8 cellular contexts compared by ENCODE assay signal in genomic region chr1:147545133-147545532, GRCh38. TPM values are rescaled to one million over a fixed set of nuclear protein-coding genes. Genes with fewer than 3 reads are reported as not detected.
DNase-seq lines count a peak whose midpoint lies in the region; ATAC-seq, FAIRE-seq and TF ChIP-seq lines count a peak whose summit lies in the region.

No MANE protein-coding gene starts in this region.

- POLR2A ChIA-PET in IMR-90 (lab: Charles Lee; ENCODE audit: unreplicated experiment): no interaction called here
- POLR2A ChIA-PET in activated CD8-positive, alpha-beta T cell treated with anti-CD3 and anti-CD28 coated beads for 36 hours (lab: Charles Lee): interaction anchor here (0.8 to 5.9 kb wide), 8 partner anchors 11 to 461 kb away, joined by 3 to 38 read pairs (median 4); partner anchors contain the start of gene ACP6

- TF ChIP-seq CTCF in IMR-90 (conservative IDR thresholded peaks at IDR 0.05; ENCODE audit: low read depth, low read length) (no peak), esophagus muscularis mucosa (IDR thresholded peaks at IDR 0.05) (no peak), D721Med (IDR thresholded peaks at IDR 0.05; ENCODE audit: insufficient read depth, missing control alignments) (no peak)
- no peak for TF ChIP-seq CTCF in activated CD8-positive, alpha-beta T cell treated with anti-CD3 and anti-CD28 coated beads for 36 hours (IDR thresholded peaks at IDR 0.05)

- H3K4ac ChIP-seq in IMR-90 (ENCODE audit: low read depth, low read length): no peak overlapping the region

- no peak for TF ChIP-seq EP300 in esophagus muscularis mucosa (IDR thresholded peaks at IDR 0.05)

- no peak overlapping the region for H4K5ac ChIP-seq in IMR-90 (ENCODE audit: low read depth, low read length)

- dilution Hi-C loops in IMR-90 (cut with HindIII; ENCODE audit: low sequenced_read_pairs, unreplicated experiment): no loop called here

- H3K79me1 ChIP-seq in IMR-90 (ENCODE audit: low read depth in 1 of 2, low read length in 2 of 2): peaks cover 3 to 20% of the 10 kb centered on the region in 2 experiments; a peak in 3 of 4 replicates

- H3K9me3 ChIP-seq in IMR-90 (ENCODE audit: control insufficient read depth, insufficient read depth, low read length) (no peaks in the 10 kb centered on the region), esophagus muscularis mucosa (no peaks in the 10 kb centered on the region)

- in situ Hi-C loops in IMR-90 (cut with MboI; ENCODE audit: low sequenced_read_pairs): loop anchor here (5.0 kb wide), 1 partner anchor 47 kb away; no protein-coding TSS in a partner anchor

- H3K18ac ChIP-seq in IMR-90 (ENCODE audit: low read depth, low read length): no peak overlapping the region

- H4K20me1 ChIP-seq in IMR-90 (ENCODE audit: insufficient read depth, low read length): no peaks in the 10 kb centered on the region

- no peak overlapping the region for H2BK15ac ChIP-seq in IMR-90 (ENCODE audit: low read depth, low read length)

- H3K14ac ChIP-seq in IMR-90 (replicated peaks; ENCODE audit: low read depth, low read length): no peak overlapping the region

- no peak overlapping the region for H2BK5ac ChIP-seq in IMR-90 (ENCODE audit: low read depth, low read length, poor library complexity, severe bottlenecking)

- no peak overlapping the region for H3K4me2 ChIP-seq in IMR-90 (ENCODE audit: low read depth, low read length)

- H2AK9ac ChIP-seq in IMR-90 (replicated peaks; ENCODE audit: low read depth, low read length, poor library complexity): no peak overlapping the region

- FAIRE-seq in D721Med (lab: Jason Lieb, UNC): no peak

- intact Hi-C loops in IMR-90 (cut with micrococcal nuclease): no loop called here
- intact Hi-C loops in activated CD8-positive, alpha-beta T cell treated with anti-CD3 and anti-CD28 coated beads for 36 hours (cut with micrococcal nuclease): loop anchor here (5.0 kb wide), 1 partner anchor 37 kb away; no protein-coding TSS in a partner anchor
- intact Hi-C loops in esophagus muscularis mucosa (cut with DNase I): no loop called here

- H3K4me1 ChIP-seq in IMR-90 (ENCODE audit: control insufficient read depth, insufficient read depth, low read length) (peaks cover 6% of the 10 kb centered on the region), esophagus muscularis mucosa (peaks cover 20 to 66% (median 60%) of the 10 kb centered on the region in 4 donors)

- H3K56ac ChIP-seq in IMR-90 (ENCODE audit: extremely low read depth, insufficient read depth, low read length): no peak overlapping the region

- ATAC-seq in IMR-90 (ENCODE audit: low read depth) (no peak), HG03039 (IDR thresholded peaks at IDR 0.05; ENCODE audit: unreplicated experiment) (no peak)
- ATAC-seq in activated CD8-positive, alpha-beta T cell treated with anti-CD3 and anti-CD28 coated beads for 36 hours: peak; percentile 73

- H2BK20ac ChIP-seq in IMR-90 (ENCODE audit: low read depth, low read length): no peak overlapping the region

- H3K27ac ChIP-seq in IMR-90 (ENCODE audit: insufficient read depth, low read length) (no peak overlapping the region), esophagus muscularis mucosa (replicated peaks in 1 of 4) (peak overlapping the region in 3 of 4 donors; percentile 28 to 95 (median 29))

- no peak overlapping the region for H3K9ac ChIP-seq in IMR-90 (ENCODE audit: low read depth, low read length)

- H2BK120ac ChIP-seq in IMR-90 (ENCODE audit: low read depth, low read length): no peak overlapping the region

- no peak overlapping the region for H3K4me3 ChIP-seq in IMR-90 (ENCODE audit: insufficient read depth, low read depth, low read length)
- no peak overlapping the region for H3K4me3 ChIP-seq in esophagus muscularis mucosa

- H3K27ac Mint-ChIP-seq in activated CD8-positive, alpha-beta T cell treated with anti-CD3 and anti-CD28 coated beads for 36 hours: peak overlapping the region; percentile 77

- H2AFZ ChIP-seq in IMR-90 (replicated peaks; ENCODE audit: low read length, poor library complexity): no peak overlapping the region

- no peak overlapping the region for H2AK5ac ChIP-seq in IMR-90 (ENCODE audit: low read depth, low read length)

- H3K4me3 Mint-ChIP-seq in activated CD8-positive, alpha-beta T cell treated with anti-CD3 and anti-CD28 coated beads for 36 hours: peak overlapping the region; percentile 40

- no peaks in the 10 kb centered on the region for H3K27me3 Mint-ChIP-seq in activated CD8-positive, alpha-beta T cell treated with anti-CD3 and anti-CD28 coated beads for 36 hours

- H3K9me1 ChIP-seq in IMR-90 (ENCODE audit: insufficient read depth, low read length): no peaks in the 10 kb centered on the region

- H4K91ac ChIP-seq in IMR-90 (ENCODE audit: insufficient read depth, low read depth, low read length): no peak overlapping the region

- no peak for TF ChIP-seq POLR2A in IMR-90 (IDR thresholded peaks at IDR 0.05; ENCODE audit: low read depth, low read length)
- TF ChIP-seq POLR2A in esophagus muscularis mucosa (IDR thresholded peaks at IDR 0.05; ENCODE audit: low read depth): no peak

- DNase-seq in ELF-1 (ENCODE audit: low read depth, low spot score) (peak; percentile 85), IMR-90 (peak; percentile 63), esophagus muscularis mucosa (ENCODE audit: extremely low spot score) (no peak), D721Med (ENCODE audit: insufficient read length, low spot score) (no peak), NCI-H1694 treated with DMSO at 0.1 percent for 48 hours (lab: John Stamatoyannopoulos, UW) (no peak)
- peak; percentile 96 for DNase-seq in activated CD8-positive, alpha-beta T cell treated with anti-CD3 and anti-CD28 coated beads for 36 hours
- DNase-seq in stimulated activated CD4-positive, alpha-beta T cell treated with anti-CD3 and anti-CD28 coated beads, Interleukin-12 subunit alpha, Interleukin-12 subunit beta, amount 100 ng/mL, for 48 hours (ENCODE audit: low read depth in 2 of 3, low spot score in 1 of 3): peak; percentile 69 to 85 (median 80)

- peaks cover 65% of the 10 kb centered on the region for H3K4me1 Mint-ChIP-seq in activated CD8-positive, alpha-beta T cell treated with anti-CD3 and anti-CD28 coated beads for 36 hours (ENCODE audit: low read depth)

- H3K27me3 ChIP-seq in IMR-90 (ENCODE audit: control insufficient read depth, insufficient read depth, low read length) (no peaks in the 10 kb centered on the region), esophagus muscularis mucosa (no peaks in the 10 kb centered on the region)

- H3K9me3 Mint-ChIP-seq in activated CD8-positive, alpha-beta T cell treated with anti-CD3 and anti-CD28 coated beads for 36 hours: peaks cover 6% of the 10 kb centered on the region

- H3K36me3 ChIP-seq in IMR-90 (ENCODE audit: control insufficient read depth, insufficient read depth, low read length): no peaks in the 10 kb centered on the region
- H3K36me3 ChIP-seq in esophagus muscularis mucosa: no peaks in the 10 kb centered on the region

- WGBS in IMR-90 (ENCODE audit: extremely low coverage in 2 of 2, insufficient read length in 1 of 2), 2 experiments: 14% methylated on average over 1 of the region's 6 CpGs; no CpG with 5 or more reads in 1 of the 2 experiments
- WGBS in esophagus muscularis mucosa: 41% methylated on average over 6 of the region's 6 CpGs

- H3K23ac ChIP-seq in IMR-90 (ENCODE audit: low read depth, low read length): no peak overlapping the region

- H4K8ac ChIP-seq in IMR-90 (ENCODE audit: low read depth in 2 of 2, low read length in 2 of 2): no peak overlapping the region

- no TSS peak for BruUV-seq in IMR-90 (replicated peaks; lab: Mats Ljungman, UMichigan)

- TF ChIP-seq RAD21 in IMR-90 (IDR thresholded peaks at IDR 0.05; ENCODE audit: low read length): no peak

- CTCF ChIA-PET in IMR-90 (lab: Yijun Ruan, JAX): no interaction called here
- CTCF ChIA-PET in activated CD8-positive, alpha-beta T cell treated with anti-CD3 and anti-CD28 coated beads for 36 hours (lab: Charles Lee): interaction anchor here (1.0 to 2.2 kb wide), 5 partner anchors 11 to 54 kb away, joined by 3 to 5 read pairs (median 4); no protein-coding TSS in a partner anchor

- H3K36me3 Mint-ChIP-seq in activated CD8-positive, alpha-beta T cell treated with anti-CD3 and anti-CD28 coated beads for 36 hours (ENCODE audit: low read depth): peaks cover 13% of the 10 kb centered on the region

TF ChIP-seq in IMR-90, 13 proteins besides CTCF, POLR2A, EP300 and RAD21 (continues in another document):
- TF ChIP-seq FOS (IDR thresholded peaks at IDR 0.05; ENCODE audit: low read depth, low read length): no peak
- TF ChIP-seq CEBPB (IDR thresholded peaks at IDR 0.05; ENCODE audit: low read depth, low read length): no peak
- no peak for TF ChIP-seq ELK1 (IDR thresholded peaks at IDR 0.05; ENCODE audit: borderline replicate concordance, low read depth, low read length)
- no peak for TF ChIP-seq USF2 (IDR thresholded peaks at IDR 0.05; ENCODE audit: low read depth, low read length)
- no peak for TF ChIP-seq MAFK (IDR thresholded peaks at IDR 0.05; ENCODE audit: low read depth, low read length)
- TF ChIP-seq RFX5 (IDR thresholded peaks at IDR 0.05; ENCODE audit: low read depth, low read length): no peak
- no peak for TF ChIP-seq SMC3 (IDR thresholded peaks at IDR 0.05; ENCODE audit: low read depth, low read length)
- no peak for TF ChIP-seq NFE2L2 (IDR thresholded peaks at IDR 0.05; ENCODE audit: low read depth, low read length)
- TF ChIP-seq RCOR1 (IDR thresholded peaks at IDR 0.05; ENCODE audit: insufficient replicate concordance, low read length): no peak
- TF ChIP-seq CHD1 (IDR thresholded peaks at IDR 0.05; ENCODE audit: low read depth, low read length): no peak

RNA-seq across cellular contexts. Expression of gene BCL9, which starts 3.8 kb away (rescaled TPM):
- total RNA-seq in IMR-90 (2012; rRNA removed) (3.6 and 5.0 TPM in 2 replicates), esophagus muscularis mucosa (10 to 100 TPM; 26.2 to 45.5 (median 36.2) TPM)
- 10.5 and 12.4 TPM in 2 replicates for polyA plus RNA-seq in IMR-90 (2012; rRNA removed)
- polyA plus RNA-seq in IMR-90 (2012; cell fraction: cytosol; rRNA removed): 4.2 and 9.7 TPM in 2 replicates
- 9.2 and 12.4 TPM in 2 replicates for polyA plus RNA-seq in IMR-90 (2012; cell fraction: nucleus; rRNA removed; ENCODE audit: low replicate concordance)
- total RNA-seq in activated CD8-positive, alpha-beta T cell treated with anti-CD3 and anti-CD28 coated beads for 36 hours: 10 to 100 TPM; 30.9 to 34.3 TPM

Comparison
In these comparisons a context has a peak if more than half of its experiments do, and no peak if none do; other contexts are left out.
1. DNase-seq: peak in ELF-1 (single experiment), IMR-90 (single experiment), activated CD8-positive, alpha-beta T cell treated with anti-CD3 and anti-CD28 coated beads for 36 hours (single experiment) and stimulated activated CD4-positive, alpha-beta T cell treated with anti-CD3 and anti-CD28 coated beads, Interleukin-12 subunit alpha, Interleukin-12 subunit beta, amount 100 ng/mL, for 48 hours (3 of 3); none in esophagus muscularis mucosa (single experiment), D721Med (single experiment) and NCI-H1694 treated with DMSO at 0.1 percent for 48 hours (single experiment).